26 cellular contexts compared by ENCODE assay signal in the genomic region with DNA sequence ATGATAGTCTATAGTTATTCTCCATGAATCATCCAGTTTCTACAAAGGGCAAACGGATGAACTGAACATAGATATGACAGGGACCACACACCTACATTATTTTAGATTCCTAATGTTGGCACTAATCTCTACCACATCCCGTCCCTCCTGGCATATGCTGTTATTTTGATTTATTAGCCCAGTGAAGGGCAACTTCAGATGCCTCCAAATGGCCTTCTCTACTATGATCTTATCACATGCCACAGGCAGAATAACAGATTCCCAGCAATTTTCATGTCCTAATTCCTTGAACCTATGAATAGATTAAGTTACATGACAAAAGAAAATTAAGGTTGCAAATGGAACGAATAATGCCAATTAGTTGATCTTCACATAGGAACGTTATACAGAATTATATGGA.
"Had no signal": no experiment of that assay in that cellular context is flagged by ENCODE, and none has a peak within 500 bp of the region (broad histone marks: within the 10 kb centered on the region; RNA-seq: fewer than 3 reads in every experiment).

No MANE protein-coding gene starts in this region.

- H3K4me1 ChIP-seq: stomach, suprapubic skin, testis, thyroid gland, tibial nerve, transverse colon, upper lobe of left lung, upper lobe of right lung, uterus, vagina had no signal

- H3K4me3 ChIP-seq: stomach, suprapubic skin, testis, thoracic aorta, thyroid gland, tibial artery, tibial nerve, transverse colon, upper lobe of left lung, upper lobe of right lung, uterus, vagina had no signal

- ATAC-seq: stimulated activated effector memory CD8-positive, alpha-beta T cell treated with anti-CD3 and anti-CD28 coated beads, Interleukin-12 subunit alpha, Interleukin-12 subunit beta, amount 100 ng/mL, for 72 hours; stimulated activated memory B cell treated with anti-CD40 and anti-IgM and Interleukin-4, amounts not matched to agents 10 μg/mL and 1 μg/mL and 100 μg/mL, for 72 hours; stimulated activated naive B cell treated with anti-CD40 and anti-IgM and Interleukin-4, amounts not matched to agents 10 μg/mL and 1 μg/mL and 100 μg/mL, for 72 hours; stimulated activated naive CD8-positive, alpha-beta T cell treated with anti-CD3 and anti-CD28 coated beads, Interleukin-15, amount 100 ng/mL, for 72 hours; stimulated activated naive CD8-positive, alpha-beta T cell treated with anti-CD3 and anti-CD28 coated beads, Interleukin-15, Interleukin-2, amounts not matched to agents 100 U/mL and 50 U/mL, for 24 hours; upper lobe of right lung had no signal

- H3K36me3 ChIP-seq: stomach, suprapubic skin, thoracic aorta, thyroid gland, tibial artery, tibial nerve, transverse colon, upper lobe of left lung, upper lobe of right lung, uterus, vagina had no signal

- H3K9me3 ChIP-seq: stomach, suprapubic skin, testis, thoracic aorta, thyroid gland, tibial artery, tibial nerve, transverse colon, upper lobe of left lung, upper lobe of right lung, uterus, vagina had no signal

- H3K27me3 ChIP-seq: stomach, suprapubic skin, testis, thyroid gland, tibial artery, tibial nerve, transverse colon, upper lobe of left lung, upper lobe of right lung, uterus, vagina had no signal

- H3K27ac ChIP-seq: stomach, suprapubic skin, testis, thoracic aorta, thyroid gland, tibial artery, tibial nerve, transverse colon, upper lobe of left lung, upper lobe of right lung, uterus, vagina had no signal

- DNase-seq: stimulated activated CD4-positive, alpha-beta T cell treated with anti-CD3 and anti-CD28 coated beads, Interleukin-2, amount 100 ng/mL, for 48 hours; stimulated activated CD4-positive, alpha-beta T cell treated with anti-CD3 and anti-CD28 coated beads, Interleukin-4, amount 100 ng/mL, for 1 hour; stimulated activated CD4-positive, alpha-beta T cell treated with anti-CD3 and anti-CD28 coated beads, Interleukin-4, amount 100 ng/mL, for 24 hours; stimulated activated CD4-positive, alpha-beta T cell treated with anti-CD3 and anti-CD28 coated beads, Interleukin-4, amount 100 ng/mL, for 4 hours; stimulated activated CD8-positive, alpha-beta memory T cell treated with anti-CD3 and anti-CD28 coated beads, Interleukin-4, amount 100 ng/mL, for 48 hours; stimulated activated naive B cell treated with anti-CD40 and anti-IgM and Interleukin-4, amounts not matched to agents 10 μg/mL and 1 μg/mL and 100 μg/mL, for 72 hours; stimulated activated naive CD4-positive, alpha-beta T cell; stimulated activated naive CD4-positive, alpha-beta T cell treated with Interleukin-2 at 50 U/mL for 16 hours; stimulated activated naive CD8-positive, alpha-beta T cell treated with anti-CD3 and anti-CD28 coated beads, Interleukin-15, amount 100 ng/mL, for 72 hours; stimulated activated naive CD8-positive, alpha-beta T cell treated with anti-CD3 and anti-CD28 coated beads, Interleukin-15, Interleukin-2, amounts not matched to agents 100 U/mL and 50 U/mL, for 24 hours; stomach; substantia nigra; testis; thyroid gland; tibial artery; transverse colon; trophoblast cell; upper lobe of left lung; upper lobe of right lung; uterus had no signal
